Comparison of ENCODE assay signal across 19 cellular contexts in genomic region chr5:143149759-143150158, GRCh38.
DNase-seq lines count a peak whose midpoint lies in the region; ATAC-seq, FAIRE-seq and TF ChIP-seq lines count a peak whose summit lies in the region.
"Had no signal": no experiment of that assay in that cellular context is flagged by ENCODE, and none has a peak within 500 bp of the region (broad histone marks: within the 10 kb centered on the region; RNA-seq: fewer than 3 reads in every experiment).

No MANE protein-coding gene starts in this region.

- H3K36me3 Mint-ChIP-seq in activated CD4-positive, alpha-beta T cell treated with anti-CD3 and anti-CD28 coated beads for 36 hours (ENCODE audit: low read depth), result peaks cover 8% of the 10 kb centered on the region

- POLR2A ChIA-PET in activated CD4-positive, alpha-beta T cell treated with anti-CD3 and anti-CD28 coated beads for 36 hours (lab: Charles Lee), result no interaction called here
- POLR2A ChIA-PET in RWPE1 (lab: Yijun Ruan, JAX; ENCODE audit: low non-redundant PET), result no interaction called here

- H3K4me3 Mint-ChIP-seq in activated CD4-positive, alpha-beta T cell treated with anti-CD3 and anti-CD28 coated beads for 36 hours, result no peak overlapping the region
- H3K4me3 Mint-ChIP-seq: CD4-positive, alpha-beta T cell; H9 had no signal

- H3K9me3 Mint-ChIP-seq in activated CD4-positive, alpha-beta T cell treated with anti-CD3 and anti-CD28 coated beads for 36 hours (ENCODE audit: low read depth), result no peaks in the 10 kb centered on the region
- H3K9me3 Mint-ChIP-seq: CD4-positive, alpha-beta T cell; H9 had no signal

- H3K4me1 Mint-ChIP-seq in activated CD4-positive, alpha-beta T cell treated with anti-CD3 and anti-CD28 coated beads for 36 hours, result peaks cover 6% of the 10 kb centered on the region

- TF ChIP-seq CTCF in RWPE1 (conservative IDR thresholded peaks at IDR 0.05; ENCODE audit: low read depth) (no peak), gastrocnemius medialis (IDR thresholded peaks at IDR 0.05 in 4 of 5, conservative IDR thresholded peaks at IDR 0.05 in 1 of 5) (no peak)

- peak overlapping the region; percentile 75; the same call in 1 of the 2 replicates for H3K27ac ChIP-seq in RWPE1
- H3K27ac ChIP-seq in gastrocnemius medialis, result peak overlapping the region in 3 of 4 donors; percentile 58 to 97 (median 59)
- H3K27ac ChIP-seq: 22Rv1, A549, C4-2B had no signal

- in situ Hi-C loops in gastrocnemius medialis (cut with MboI; ENCODE audit: low sequenced_read_pairs in 4 of 4), result loop anchor here in 3 of 4 donors (10.0 to 25.0 kb wide), 3 partner anchors 112 to 238 kb away; no protein-coding TSS in a partner anchor

- peak; percentile 12 for ATAC-seq in activated CD4-positive, alpha-beta T cell treated with anti-CD3 and anti-CD28 coated beads for 36 hours
- ATAC-seq in gastrocnemius medialis (no peak), GM19452 (IDR thresholded peaks at IDR 0.05; ENCODE audit: unreplicated experiment) (no peak)
- ATAC-seq: A549, HepG2 had no signal

- H3K4me1 ChIP-seq in gastrocnemius medialis, result peaks cover 53 to 66% of the 10 kb centered on the region in 2 donors
- H3K4me1 ChIP-seq: Caco-2 had no signal

- no peak for DNase-seq in activated CD4-positive, alpha-beta T cell treated with anti-CD3 and anti-CD28 coated beads for 36 hours
- DNase-seq in activated CD4-positive, alpha-beta T cell treated with anti-CD3 and anti-CD28 coated beads, Interleukin-2, amount 50 U/mL, for 4 hours, result no peak
- DNase-seq in GM12892 (ENCODE audit: insufficient read length) (no peak), RWPE1 (ENCODE audit: low spot score) (no peak), gastrocnemius medialis (no peak), GF-D8 (lab: John Stamatoyannopoulos, UW) (no peak)
- DNase-seq in stimulated activated CD4-positive, alpha-beta T cell treated with anti-CD3 and anti-CD28 coated beads, Interleukin-4, amount 100 ng/mL, for 24 hours, result no peak
- DNase-seq: AML-193; Caco-2; CD4-positive, alpha-beta T cell; H9 had no signal

- FAIRE-seq in GM12892 (lab: Jason Lieb, UNC), result peak; percentile 38
- FAIRE-seq: A549, D721Med, G401.6, H1, HepG2 had no signal

- H3K4me3 ChIP-seq in gastrocnemius medialis, result no peak overlapping the region
- H3K4me3 ChIP-seq: A549 had no signal

- no peaks in the 10 kb centered on the region for H3K27me3 Mint-ChIP-seq in activated CD4-positive, alpha-beta T cell treated with anti-CD3 and anti-CD28 coated beads for 36 hours
- H3K27me3 Mint-ChIP-seq: CD4-positive, alpha-beta T cell had no signal

- H3K9me3 ChIP-seq in gastrocnemius medialis, result no peaks in the 10 kb centered on the region
- H3K9me3 ChIP-seq: A549, Caco-2 had no signal

- CTCF ChIA-PET in activated CD4-positive, alpha-beta T cell treated with anti-CD3 and anti-CD28 coated beads for 36 hours (lab: Charles Lee), result no interaction called here
- CTCF ChIA-PET in RWPE1 (lab: Yijun Ruan, JAX), result interaction anchor here (0.7 kb wide), 1 partner anchor 282 kb away, joined by 6 read pairs; no protein-coding TSS in a partner anchor

- H3K27ac Mint-ChIP-seq in activated CD4-positive, alpha-beta T cell treated with anti-CD3 and anti-CD28 coated beads for 36 hours, result no peak overlapping the region
- H3K27ac Mint-ChIP-seq: CD4-positive, alpha-beta T cell had no signal

- H3K36me3 ChIP-seq in gastrocnemius medialis, result peaks cover 0 to 5% of the 10 kb centered on the region in 2 donors

- intact Hi-C loops in activated CD4-positive, alpha-beta T cell treated with anti-CD3 and anti-CD28 coated beads for 36 hours (cut with DNase I, micrococcal nuclease), result no loop called here
- intact Hi-C loops in gastrocnemius medialis (cut with DNase I; ENCODE audit: low total_unique reads), result no loop called here

- no peak for TF ChIP-seq POLR2A in GM12892 (IDR thresholded peaks at IDR 0.05; ENCODE audit: low read depth, low read length)
- no peak for TF ChIP-seq POLR2A in gastrocnemius medialis (IDR thresholded peaks at IDR 0.05)

- H3K27me3 ChIP-seq in gastrocnemius medialis, result no peaks in the 10 kb centered on the region
